In the genomic region with DNA sequence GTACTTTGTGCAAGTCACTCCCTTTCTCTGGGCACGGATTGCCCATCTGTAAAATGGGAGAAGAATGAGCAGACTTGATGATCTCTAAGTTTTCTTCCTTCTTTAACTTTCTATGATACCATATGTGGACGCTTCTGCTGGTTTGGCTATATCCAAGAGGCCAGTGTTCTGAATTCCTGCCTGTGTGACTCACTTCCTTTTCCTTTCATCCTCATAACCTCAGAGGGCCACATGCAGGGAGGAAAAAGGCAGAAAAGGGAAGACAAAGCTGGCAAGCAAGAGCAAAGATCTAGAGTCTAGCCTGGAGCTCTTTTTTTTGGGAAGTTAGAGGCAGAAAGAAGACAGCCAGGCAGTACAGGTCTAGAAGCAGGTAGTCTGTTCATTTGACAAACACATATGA, we compare ENCODE assay signal across 12 cellular contexts.
DNase-seq lines count a peak whose midpoint lies in the region; ATAC-seq and TF ChIP-seq lines count a peak whose summit lies in the region.
"Had no signal": no experiment of that assay in that cellular context is flagged by ENCODE, and none has a peak within 500 bp of the region (broad histone marks: within the 10 kb centered on the region; RNA-seq: fewer than 3 reads in every experiment).

No MANE protein-coding gene starts in this region.

- H3K4me3 Mint-ChIP-seq in neural progenitor cell = peak overlapping the region; percentile 50
- no peak overlapping the region for H3K4me3 Mint-ChIP-seq in activated T-helper 2 cell treated with anti-CD3 and anti-CD28 coated beads, Interferon-gamma antibody, Interleukin-2, Interleukin-4, amounts not matched to agents 10 μg/mL and 5 μg/mL and 100 μg/mL, durations not matched to agents 14 hours and 24 hours and 36 hours (ENCODE audit: low read depth)
- H3K4me3 Mint-ChIP-seq: T-helper 1 cell treated with Interleukin-12 subunit alpha and Interleukin-12 subunit beta and Interleukin-4 antibody, amounts not matched to agents 30 μg/mL and 1 μg/mL, for 36 hours had no signal

- H3K36me3 Mint-ChIP-seq in neural progenitor cell = no peaks in the 10 kb centered on the region
- no peaks in the 10 kb centered on the region for H3K36me3 Mint-ChIP-seq in activated T-helper 2 cell treated with anti-CD3 and anti-CD28 coated beads, Interferon-gamma antibody, Interleukin-2, Interleukin-4, amounts not matched to agents 10 μg/mL and 5 μg/mL and 100 μg/mL, durations not matched to agents 14 hours and 24 hours and 36 hours (ENCODE audit: low read depth)

- H3K9ac ChIP-seq in neural progenitor cell = no peak overlapping the region

- H3K27ac Mint-ChIP-seq in neural progenitor cell = peak overlapping the region; percentile 93
- H3K27ac Mint-ChIP-seq in activated T-helper 2 cell treated with anti-CD3 and anti-CD28 coated beads, Interferon-gamma antibody, Interleukin-2, Interleukin-4, amounts not matched to agents 10 μg/mL and 5 μg/mL and 100 μg/mL, durations not matched to agents 14 hours and 24 hours and 36 hours = no peak overlapping the region
- H3K27ac Mint-ChIP-seq: T-helper 1 cell treated with Interleukin-12 subunit alpha and Interleukin-12 subunit beta and Interleukin-4 antibody, amounts not matched to agents 30 μg/mL and 1 μg/mL, for 36 hours had no signal

- DNase-seq in GM04504 (ENCODE audit: low read depth) (peak; percentile 78), epithelial cell of esophagus (ENCODE audit: low read depth) (peak; percentile 56), neural progenitor cell (ENCODE audit: low spot score) (no peak), head of caudate nucleus (no peak), NOMO-1 treated with dmso at 0.1 percent for 144 hours (lab: John Stamatoyannopoulos, UW; ENCODE audit: unreplicated experiment) (no peak)
- DNase-seq in activated T-helper 2 cell treated with anti-CD3 and anti-CD28 coated beads, Interferon-gamma antibody, Interleukin-2, Interleukin-4, amounts not matched to agents 10 μg/mL and 5 μg/mL and 100 μg/mL, durations not matched to agents 14 hours and 24 hours and 36 hours (ENCODE audit: low spot score) = no peak
- DNase-seq: activated gamma-delta T cell, NCI-H1092, right cardiac atrium had no signal

- TF ChIP-seq CTCF in epithelial cell of esophagus (IDR thresholded peaks at IDR 0.05; ENCODE audit: insufficient read depth, low read depth, low read length, missing control alignments) (no peak), neural progenitor cell (IDR thresholded peaks at IDR 0.05) (no peak)

- peaks cover 12% of the 10 kb centered on the region for H3F3A ChIP-seq in neural progenitor cell (ENCODE audit: low read depth)

- peaks cover 51% of the 10 kb centered on the region for H3K4me1 Mint-ChIP-seq in neural progenitor cell
- H3K4me1 Mint-ChIP-seq in activated T-helper 2 cell treated with anti-CD3 and anti-CD28 coated beads, Interferon-gamma antibody, Interleukin-2, Interleukin-4, amounts not matched to agents 10 μg/mL and 5 μg/mL and 100 μg/mL, durations not matched to agents 14 hours and 24 hours and 36 hours (ENCODE audit: low read depth) = peaks cover 2% of the 10 kb centered on the region

- H3K27me3 Mint-ChIP-seq in neural progenitor cell (ENCODE audit: insufficient read depth, low read depth) = no peaks in the 10 kb centered on the region
- no peaks in the 10 kb centered on the region for H3K27me3 Mint-ChIP-seq in activated T-helper 2 cell treated with anti-CD3 and anti-CD28 coated beads, Interferon-gamma antibody, Interleukin-2, Interleukin-4, amounts not matched to agents 10 μg/mL and 5 μg/mL and 100 μg/mL, durations not matched to agents 14 hours and 24 hours and 36 hours (ENCODE audit: low read depth)

- H3K27me3 ChIP-seq in neural progenitor cell = no peaks in the 10 kb centered on the region

- peaks cover 2% of the 10 kb centered on the region for H3K9me3 Mint-ChIP-seq in neural progenitor cell
- no peaks in the 10 kb centered on the region for H3K9me3 Mint-ChIP-seq in activated T-helper 2 cell treated with anti-CD3 and anti-CD28 coated beads, Interferon-gamma antibody, Interleukin-2, Interleukin-4, amounts not matched to agents 10 μg/mL and 5 μg/mL and 100 μg/mL, durations not matched to agents 14 hours and 24 hours and 36 hours
- H3K9me3 Mint-ChIP-seq: T-helper 1 cell treated with Interleukin-12 subunit alpha and Interleukin-12 subunit beta and Interleukin-4 antibody, amounts not matched to agents 30 μg/mL and 1 μg/mL, for 36 hours had no signal

- H3K27ac ChIP-seq in neural progenitor cell = no peak overlapping the region

- no peak overlapping the region for H3K4me3 ChIP-seq in epithelial cell of esophagus (ENCODE audit: low read length)
- no peak overlapping the region for H3K4me3 ChIP-seq in neural progenitor cell

- intact Hi-C loops in activated T-helper 2 cell treated with anti-CD3 and anti-CD28 coated beads, Interferon-gamma antibody, Interleukin-2, Interleukin-4, amounts not matched to agents 10 μg/mL and 5 μg/mL and 100 μg/mL, durations not matched to agents 14 hours and 24 hours and 36 hours (cut with micrococcal nuclease) = no loop called here
- intact Hi-C loops in head of caudate nucleus (cut with DNase I) = no loop called here

- no peaks in the 10 kb centered on the region for H3K36me3 ChIP-seq in neural progenitor cell

- no peaks in the 10 kb centered on the region for H3K79me2 ChIP-seq in neural progenitor cell (ENCODE audit: low read depth)

- no peak for ATAC-seq in GM18907 (IDR thresholded peaks at IDR 0.05; ENCODE audit: unreplicated experiment)

- H3K4me2 ChIP-seq in neural progenitor cell = peak overlapping the region; percentile 33

- H3K4me1 ChIP-seq in neural progenitor cell = peaks cover 21% of the 10 kb centered on the region

- H2AFZ ChIP-seq in neural progenitor cell (replicated peaks) = no peak overlapping the region

- H3K9me3 ChIP-seq in neural progenitor cell (ENCODE audit: low read depth) = no peaks in the 10 kb centered on the region

- H4K20me1 ChIP-seq in neural progenitor cell (ENCODE audit: low read depth) = no peaks in the 10 kb centered on the region

TF ChIP-seq in PFSK-1, 5 proteins besides CTCF, POLR2A, EP300 and RAD21:
- TF ChIP-seq FOXP2 (optimal IDR thresholded peaks at IDR 0.05; ENCODE audit: borderline replicate concordance, extremely low read depth, extremely low read length, insufficient read depth) (no peak), SIN3A (IDR thresholded peaks at IDR 0.05; ENCODE audit: borderline replicate concordance, insufficient read depth, low read length) (no peak), TAF1 (IDR thresholded peaks at IDR 0.05; ENCODE audit: borderline replicate concordance, insufficient read depth, low read length) (0 out of 2 replicates have a peak, but pooled peaks have one; percentile 22), POLR2AphosphoS5 (IDR thresholded peaks at IDR 0.05; ENCODE audit: low read depth, low read length) (no peak)
- TF ChIP-seq, protein P1, sequence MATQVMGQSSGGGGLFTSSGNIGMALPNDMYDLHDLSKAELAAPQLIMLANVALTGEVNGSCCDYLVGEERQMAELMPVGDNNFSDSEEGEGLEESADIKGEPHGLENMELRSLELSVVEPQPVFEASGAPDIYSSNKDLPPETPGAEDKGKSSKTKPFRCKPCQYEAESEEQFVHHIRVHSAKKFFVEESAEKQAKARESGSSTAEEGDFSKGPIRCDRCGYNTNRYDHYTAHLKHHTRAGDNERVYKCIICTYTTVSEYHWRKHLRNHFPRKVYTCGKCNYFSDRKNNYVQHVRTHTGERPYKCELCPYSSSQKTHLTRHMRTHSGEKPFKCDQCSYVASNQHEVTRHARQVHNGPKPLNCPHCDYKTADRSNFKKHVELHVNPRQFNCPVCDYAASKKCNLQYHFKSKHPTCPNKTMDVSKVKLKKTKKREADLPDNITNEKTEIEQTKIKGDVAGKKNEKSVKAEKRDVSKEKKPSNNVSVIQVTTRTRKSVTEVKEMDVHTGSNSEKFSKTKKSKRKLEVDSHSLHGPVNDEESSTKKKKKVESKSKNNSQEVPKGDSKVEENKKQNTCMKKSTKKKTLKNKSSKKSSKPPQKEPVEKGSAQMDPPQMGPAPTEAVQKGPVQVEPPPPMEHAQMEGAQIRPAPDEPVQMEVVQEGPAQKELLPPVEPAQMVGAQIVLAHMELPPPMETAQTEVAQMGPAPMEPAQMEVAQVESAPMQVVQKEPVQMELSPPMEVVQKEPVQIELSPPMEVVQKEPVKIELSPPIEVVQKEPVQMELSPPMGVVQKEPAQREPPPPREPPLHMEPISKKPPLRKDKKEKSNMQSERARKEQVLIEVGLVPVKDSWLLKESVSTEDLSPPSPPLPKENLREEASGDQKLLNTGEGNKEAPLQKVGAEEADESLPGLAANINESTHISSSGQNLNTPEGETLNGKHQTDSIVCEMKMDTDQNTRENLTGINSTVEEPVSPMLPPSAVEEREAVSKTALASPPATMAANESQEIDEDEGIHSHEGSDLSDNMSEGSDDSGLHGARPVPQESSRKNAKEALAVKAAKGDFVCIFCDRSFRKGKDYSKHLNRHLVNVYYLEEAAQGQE (IDR thresholded peaks at IDR 0.05; ENCODE audit: insufficient read depth in 1 of 2, low read depth in 2 of 2, low read length in 2 of 2) = peak in 1 of 2 experiments; percentile 63; a peak in 1 of 4 replicates
TF ChIP-seq in PFSK-1: peak in this region for 2.

Comparison
In these comparisons a context has a peak if more than half of its experiments do, and no peak if none do; other contexts are left out.
1. DNase-seq: peak in GM04504 (single experiment) and epithelial cell of esophagus (single experiment); none in neural progenitor cell (single experiment), activated T-helper 2 cell treated with anti-CD3 and anti-CD28 coated beads, Interferon-gamma antibody, Interleukin-2, Interleukin-4, amounts not matched to agents 10 μg/mL and 5 μg/mL and 100 μg/mL, durations not matched to agents 14 hours and 24 hours and 36 hours (single experiment), head of caudate nucleus (0 of 42) and NOMO-1 treated with dmso at 0.1 percent for 144 hours (single experiment).